In the genomic region with DNA sequence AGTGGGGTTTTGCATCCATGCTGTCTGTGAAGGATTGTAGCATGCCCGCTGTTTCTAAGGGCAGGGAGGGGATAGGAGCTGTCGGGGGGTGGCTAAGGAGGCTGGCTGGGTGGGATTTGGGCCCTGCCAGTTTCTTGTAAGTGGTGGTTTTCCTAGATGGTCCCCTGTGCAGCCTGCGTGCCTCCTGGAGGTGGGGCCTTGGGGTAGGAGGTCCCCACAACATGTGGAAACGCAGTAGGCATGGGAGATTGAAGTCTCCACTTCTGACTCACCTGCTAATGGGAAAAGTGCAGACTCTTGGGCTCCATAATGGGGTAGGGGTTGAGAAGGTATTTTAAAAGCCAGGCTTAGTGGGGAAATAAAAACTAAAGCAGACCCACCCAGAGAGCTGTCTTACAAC, we compare ENCODE assay signal across 13 cellular contexts.
DNase-seq lines count a peak whose midpoint lies in the region; ATAC-seq and TF ChIP-seq lines count a peak whose summit lies in the region.
"Had no signal": no experiment of that assay in that cellular context is flagged by ENCODE, and none has a peak within 500 bp of the region (broad histone marks: within the 10 kb centered on the region; RNA-seq: fewer than 3 reads in every experiment).

No MANE protein-coding gene starts in this region.

- H4K91ac ChIP-seq in H9 (ENCODE audit: insufficient read length, low read depth, low read length), result no peak overlapping the region

- H3K36me3 Mint-ChIP-seq in H9 (ENCODE audit: insufficient read depth in 1 of 3, low read depth in 3 of 3) (peaks cover 16 to 58% (median 52%) of the 10 kb centered on the region in 3 experiments), nephron progenitor cell (ENCODE audit: low read depth) (peaks cover 42% of the 10 kb centered on the region)
- H3K36me3 Mint-ChIP-seq: CD4-positive, CD25-positive, alpha-beta regulatory T cell had no signal

- peaks cover 22% of the 10 kb centered on the region; the same call in 1 of the 2 replicates for H3K4me1 ChIP-seq in H9 (ENCODE audit: insufficient read depth, low read length)
- H3K4me1 ChIP-seq in right atrium auricular region, result peaks cover 0 to 13% of the 10 kb centered on the region in 2 donors

- H3K27ac ChIP-seq in H9 (ENCODE audit: insufficient read length, low read depth, low read length) (no peak overlapping the region), right atrium auricular region (no peak overlapping the region)

- no peak overlapping the region for H3K4me3 ChIP-seq in right atrium auricular region

- H2BK5ac ChIP-seq in H9 (ENCODE audit: insufficient read length, low read length), result no peak overlapping the region

- H3K4me2 ChIP-seq in H9 (ENCODE audit: insufficient read depth, insufficient read length, low read length), result no peak overlapping the region

- H3K79me1 ChIP-seq in H9 (ENCODE audit: insufficient read depth, low read depth, low read length, poor library complexity, severe bottlenecking), result peaks cover 10% of the 10 kb centered on the region

- H3K4ac ChIP-seq in H9 (ENCODE audit: low read depth, low read length), result no peak overlapping the region

- H3K4me3 Mint-ChIP-seq in H9 (peak overlapping the region in 1 of 2 experiments; percentile 34; a peak in 1 of 5 replicates), nephron progenitor cell (no peak overlapping the region)
- H3K4me3 Mint-ChIP-seq: CD4-positive, CD25-positive, alpha-beta regulatory T cell; CD8-positive, alpha-beta memory T cell had no signal

- no peak overlapping the region for H3K9ac ChIP-seq in H9 (ENCODE audit: extremely low read depth, insufficient read length, low read length)

- no peaks in the 10 kb centered on the region for H3K27me3 ChIP-seq in H9 (ENCODE audit: insufficient read depth, low read length)
- no peaks in the 10 kb centered on the region for H3K27me3 ChIP-seq in right atrium auricular region
- H3K27me3 ChIP-seq: BE2C had no signal

- H4K8ac ChIP-seq in H9 (replicated peaks; ENCODE audit: insufficient read length, low read depth, low read length), result no peak overlapping the region

- H3K36me3 ChIP-seq in right atrium auricular region, result peaks cover 25% of the 10 kb centered on the region

- no peaks in the 10 kb centered on the region for H3K27me3 Mint-ChIP-seq in H9 (ENCODE audit: low read depth)
- peaks cover 6% of the 10 kb centered on the region for H3K27me3 Mint-ChIP-seq in nephron progenitor cell (ENCODE audit: low read depth, poor library complexity)
- H3K27me3 Mint-ChIP-seq: CD4-positive, CD25-positive, alpha-beta regulatory T cell; CD8-positive, alpha-beta memory T cell had no signal

- WGBS in H9 (ENCODE audit: extremely low coverage, insufficient read length, low lambda C conversion rate), result no CpG with 5 or more reads among the region's 4 CpGs

- H3K4me1 Mint-ChIP-seq in H9, result peaks cover 52 to 58% of the 10 kb centered on the region in 2 experiments
- H3K4me1 Mint-ChIP-seq in nephron progenitor cell, result peaks cover 17% of the 10 kb centered on the region
- H3K4me1 Mint-ChIP-seq: CD4-positive, CD25-positive, alpha-beta regulatory T cell; CD8-positive, alpha-beta memory T cell had no signal

- no peaks in the 10 kb centered on the region for H4K20me1 ChIP-seq in H9 (ENCODE audit: control insufficient read depth, insufficient read depth, insufficient read length)

- H2BK120ac ChIP-seq in H9 (ENCODE audit: low read depth, low read length, poor library complexity, severe bottlenecking), result no peak overlapping the region

- no peak overlapping the region for H2BK20ac ChIP-seq in H9 (ENCODE audit: low read depth, low read length, poor library complexity, severe bottlenecking)

- H3K27ac Mint-ChIP-seq in H9 (peak overlapping the region; percentile 54 to 91 (median 59); a peak in 6 of 7 replicates), nephron progenitor cell (peak overlapping the region; percentile 79)
- H3K27ac Mint-ChIP-seq: CD4-positive, CD25-positive, alpha-beta regulatory T cell; CD8-positive, alpha-beta memory T cell had no signal

- no peak overlapping the region for H4K5ac ChIP-seq in H9 (ENCODE audit: insufficient read length, low read depth, low read length)

- H3K23ac ChIP-seq in H9 (ENCODE audit: insufficient read length, low read depth, low read length), result no peak overlapping the region

- peaks cover 5% of the 10 kb centered on the region; the same call in 1 of the 2 replicates for H3K79me2 ChIP-seq in H9 (ENCODE audit: insufficient read depth, low read length)

- no peak overlapping the region for H3K18ac ChIP-seq in H9 (ENCODE audit: insufficient read length, low read depth, low read length)

- H3T11ph ChIP-seq in H9 (ENCODE audit: low read length), result no peak overlapping the region

- no peaks in the 10 kb centered on the region for H3K23me2 ChIP-seq in H9 (ENCODE audit: insufficient read length, low read depth, low read length, poor library complexity, severe bottlenecking)

- no peak overlapping the region for H2AFZ ChIP-seq in H9 (ENCODE audit: low read length)

- H3K9me3 Mint-ChIP-seq in H9 (no peaks in the 10 kb centered on the region), nephron progenitor cell (no peaks in the 10 kb centered on the region)
- H3K9me3 Mint-ChIP-seq: CD4-positive, CD25-positive, alpha-beta regulatory T cell; CD8-positive, alpha-beta memory T cell had no signal

- H2BK12ac ChIP-seq in H9 (ENCODE audit: insufficient read length, low read depth, low read length), result no peak overlapping the region

- no peak overlapping the region for H2BK15ac ChIP-seq in H9 (ENCODE audit: low read depth, low read length)

- TF ChIP-seq CTCF in H9 (conservative IDR thresholded peaks at IDR 0.05) (no peak), nephron progenitor cell (IDR thresholded peaks at IDR 0.05) (no peak), right atrium auricular region (IDR thresholded peaks at IDR 0.05) (no peak)

- H3K9me3 ChIP-seq in H9 (ENCODE audit: control insufficient read depth, low read depth, low read length) (no peaks in the 10 kb centered on the region), right atrium auricular region (no peaks in the 10 kb centered on the region)
- H3K9me3 ChIP-seq: BE2C had no signal

- DNase-seq in H9, result no peak
- DNase-seq in islet precursor cell, result peak; percentile 90
- DNase-seq in nephron progenitor cell, result no peak
- no peak for DNase-seq in Ammon's horn (ENCODE audit: low spot score)
- no peak for DNase-seq in right atrium auricular region (ENCODE audit: low spot score)
- DNase-seq: BE2C; C1 segment of cervical spinal cord; CD4-positive, CD25-positive, alpha-beta regulatory T cell; CD8-positive, alpha-beta memory T cell; COR-L47; GOT3; HCEC 1CT had no signal

- H2AK5ac ChIP-seq in H9 (ENCODE audit: insufficient read length, low read length), result no peak overlapping the region

- ATAC-seq in GM19395 (IDR thresholded peaks at IDR 0.05; ENCODE audit: unreplicated experiment), result no peak

- no peak overlapping the region for H3K56ac ChIP-seq in H9 (ENCODE audit: insufficient read length, low read depth, low read length)

- H3K14ac ChIP-seq in H9 (ENCODE audit: insufficient read depth, low read length), result no peak overlapping the region
